8 cellular contexts compared by ENCODE assay signal in genomic region chr16:17467923-17468540, GRCh38. TPM values are rescaled to one million over a fixed set of nuclear protein-coding genes. Genes with fewer than 3 reads are reported as not detected.
DNase-seq lines count a peak whose midpoint lies in the region; ATAC-seq and TF ChIP-seq lines count a peak whose summit lies in the region.

No MANE protein-coding gene starts in this region.

- intact Hi-C loops in ascending aorta (cut with DNase I), result loop anchor here (2.0 to 5.0 kb wide), 3 partner anchors 189 to 276 kb away; no protein-coding TSS in a partner anchor

- H4K20me1 ChIP-seq in OCI-LY3 (ENCODE audit: insufficient read depth, low read length), result peaks cover 21% of the 10 kb centered on the region; the same call in 1 of the 2 replicates
- peaks cover 5% of the 10 kb centered on the region for H4K20me1 ChIP-seq in hepatocyte (ENCODE audit: insufficient read depth, poor library complexity, severe bottlenecking)

- ATAC-seq in GM21723 (IDR thresholded peaks at IDR 0.05; ENCODE audit: unreplicated experiment), result no peak

- H3K27ac ChIP-seq in OCI-LY3 (ENCODE audit: low read length) (no peak overlapping the region), ascending aorta (no peak overlapping the region), hepatocyte (no peak overlapping the region)

- H2AFZ ChIP-seq in OCI-LY3 (ENCODE audit: low read depth, low read length) (no peak overlapping the region), hepatocyte (no peak overlapping the region)

- H3K4me2 ChIP-seq in OCI-LY3 (ENCODE audit: low read length) (no peak overlapping the region), hepatocyte (peak overlapping the region; percentile 94)

- no peaks in the 10 kb centered on the region for H3K9me2 ChIP-seq in hepatocyte (replicated peaks; ENCODE audit: insufficient read depth)

- no peaks in the 10 kb centered on the region for H3K79me2 ChIP-seq in OCI-LY3 (ENCODE audit: low read length)
- peaks cover 45% of the 10 kb centered on the region for H3K79me2 ChIP-seq in hepatocyte

- DNase-seq in AG10803 (ENCODE audit: low read depth), result peak; percentile 76
- DNase-seq in H7, result peak; percentile 72
- peak in 1 of 2 donors; percentile 82 for DNase-seq in ascending aorta (ENCODE audit: low spot score in 2 of 2)
- DNase-seq in hepatocyte (ENCODE audit: low spot score), result peak; percentile 82
- DNase-seq in putamen (ENCODE audit: low spot score), result peak; percentile 79
- no peak for DNase-seq in NCI-H226

- peak overlapping the region; percentile 86 for H3K4me3 ChIP-seq in AG10803 (ENCODE audit: low read length)
- no peak overlapping the region for H3K4me3 ChIP-seq in H7 (ENCODE audit: insufficient read depth, low read depth, low read length)
- no peak overlapping the region for H3K4me3 ChIP-seq in OCI-LY3 (ENCODE audit: low read length)
- peak overlapping the region; percentile 76 to 92 for H3K4me3 ChIP-seq in ascending aorta
- no peak overlapping the region for H3K4me3 ChIP-seq in hepatocyte

- WGBS in hepatocyte (ENCODE audit: low lambda C conversion rate, missing lambda C conversion rate), result 22% methylated on average over 6 of the region's 6 CpGs

- TF ChIP-seq CTCF in AG10803 (conservative IDR thresholded peaks at IDR 0.05; ENCODE audit: low read length), result peak; percentile 87
- TF ChIP-seq CTCF in OCI-LY3 (IDR thresholded peaks at IDR 0.05; ENCODE audit: low read depth, low read length), result peak; percentile 80
- TF ChIP-seq CTCF in ascending aorta (IDR thresholded peaks at IDR 0.05), result peak; percentile 62 to 81 (median 66)
- TF ChIP-seq CTCF in hepatocyte (IDR thresholded peaks at IDR 0.05; ENCODE audit: poor library complexity), result peak; percentile 86

- H3K27me3 ChIP-seq in H7 (ENCODE audit: control insufficient read depth, insufficient read depth, low read length) (peaks cover 15% of the 10 kb centered on the region), OCI-LY3 (ENCODE audit: low read depth, low read length) (peaks cover 21% of the 10 kb centered on the region), ascending aorta (no peaks in the 10 kb centered on the region), hepatocyte (no peaks in the 10 kb centered on the region)

- H3K4me1 ChIP-seq in OCI-LY3 (ENCODE audit: low read length) (peaks cover 19% of the 10 kb centered on the region), ascending aorta (peaks cover 2 to 18% of the 10 kb centered on the region in 2 donors), hepatocyte (ENCODE audit: insufficient read depth) (peaks cover 34% of the 10 kb centered on the region)

- no peaks in the 10 kb centered on the region for H3K9me3 ChIP-seq in OCI-LY3 (ENCODE audit: insufficient read depth, low read length)
- no peaks in the 10 kb centered on the region for H3K9me3 ChIP-seq in ascending aorta
- no peaks in the 10 kb centered on the region for H3K9me3 ChIP-seq in hepatocyte (ENCODE audit: low read depth)

- H3K9ac ChIP-seq in OCI-LY3 (ENCODE audit: low read length), result no peak overlapping the region

- H3K36me3 ChIP-seq in H7 (replicated peaks; ENCODE audit: control insufficient read depth, insufficient read depth, low read length), result no peaks in the 10 kb centered on the region
- H3K36me3 ChIP-seq in OCI-LY3 (replicated peaks; ENCODE audit: low read depth, low read length), result no peaks in the 10 kb centered on the region
- no peaks in the 10 kb centered on the region for H3K36me3 ChIP-seq in ascending aorta
- H3K36me3 ChIP-seq in hepatocyte (replicated peaks; ENCODE audit: insufficient read depth, low read depth), result no peaks in the 10 kb centered on the region

RNA-seq across cellular contexts. Expression of gene XYLT1, which starts 2.7 kb away (rescaled TPM):
- 7.6 and 7.8 TPM in 2 replicates for total RNA-seq in H7 (2014; rRNA removed; shearing (Covaris generic))
- total RNA-seq in ascending aorta (6.7 TPM), hepatocyte (12.5 and 13.7 TPM in 2 replicates)
- 6.9 TPM in 2 replicates for polyA plus RNA-seq in hepatocyte

Comparison
In these comparisons a context has a peak if more than half of its experiments do, and no peak if none do; other contexts are left out.
1. H3K4me3 ChIP-seq: peak in AG10803 (single experiment) and ascending aorta (2 of 2); none in H7 (single experiment), OCI-LY3 (single experiment) and hepatocyte (single experiment).
2. Peak in every context shown above with its lines, with median percentiles within 50 percentile points of each other: CTCF ChIP-seq.